Comparison of ENCODE assay signal across 21 cellular contexts in genomic region chr21:21196848-21197247, GRCh38.
"Had no signal": no experiment of that assay in that cellular context is flagged by ENCODE, and none has a peak within 500 bp of the region (broad histone marks: within the 10 kb centered on the region; RNA-seq: fewer than 3 reads in every experiment).

No MANE protein-coding gene starts in this region.

- H3K4me3 ChIP-seq: SK-N-MC had no signal

- ATAC-seq: activated T-cell treated with anti-CD3 and anti-CD28 coated beads, Interleukin-2, amount 50 U/mL, for 4 hours had no signal

- H3K27me3 Mint-ChIP-seq: activated CD4-positive, alpha-beta memory T cell treated with anti-CD3 and anti-CD28 coated beads for 36 hours; activated CD4-positive, alpha-beta T cell treated with anti-CD3 and anti-CD28 coated beads, Interleukin-2, amount 10 ng/mL, durations not matched to agents 7 days and 5 days; activated naive CD4-positive, alpha-beta T cell treated with anti-CD3 and anti-CD28 coated beads, Interleukin-2, amount 10 ng/mL, durations not matched to agents 7 days and 5 days had no signal

- H3K4me3 Mint-ChIP-seq: activated CD4-positive, alpha-beta memory T cell treated with anti-CD3 and anti-CD28 coated beads for 36 hours; activated CD4-positive, alpha-beta T cell treated with anti-CD3 and anti-CD28 coated beads, Interleukin-2, amount 10 ng/mL, durations not matched to agents 7 days and 5 days; activated naive CD4-positive, alpha-beta T cell treated with anti-CD3 and anti-CD28 coated beads, Interleukin-2, amount 10 ng/mL, durations not matched to agents 7 days and 5 days; activated naive CD8-positive, alpha-beta T cell treated with anti-CD3 and anti-CD28 coated beads for 36 hours; activated T-cell treated with anti-CD3 and anti-CD28 coated beads, Interleukin-2, amount 50 U/mL, for 4 hours had no signal

- H3K9me3 Mint-ChIP-seq: activated CD4-positive, alpha-beta T cell treated with anti-CD3 and anti-CD28 coated beads, Interleukin-2, amount 10 ng/mL, durations not matched to agents 7 days and 5 days; activated naive CD4-positive, alpha-beta T cell treated with anti-CD3 and anti-CD28 coated beads, Interleukin-2, amount 10 ng/mL, durations not matched to agents 7 days and 5 days; activated naive CD8-positive, alpha-beta T cell treated with anti-CD3 and anti-CD28 coated beads for 36 hours; activated T-cell treated with anti-CD3 and anti-CD28 coated beads, Interleukin-2, amount 50 U/mL, for 4 hours had no signal

- H3K27ac Mint-ChIP-seq: activated CD4-positive, alpha-beta memory T cell treated with anti-CD3 and anti-CD28 coated beads for 36 hours; activated CD4-positive, alpha-beta T cell treated with anti-CD3 and anti-CD28 coated beads, Interleukin-2, amount 10 ng/mL, durations not matched to agents 7 days and 5 days; activated naive CD4-positive, alpha-beta T cell treated with anti-CD3 and anti-CD28 coated beads, Interleukin-2, amount 10 ng/mL, durations not matched to agents 7 days and 5 days; activated naive CD8-positive, alpha-beta T cell treated with anti-CD3 and anti-CD28 coated beads for 36 hours had no signal

- H3K27ac ChIP-seq: SK-N-MC, VCaP had no signal

- H3K36me3 Mint-ChIP-seq: activated CD4-positive, alpha-beta memory T cell treated with anti-CD3 and anti-CD28 coated beads for 36 hours; activated naive CD4-positive, alpha-beta T cell treated with anti-CD3 and anti-CD28 coated beads, Interleukin-2, amount 10 ng/mL, durations not matched to agents 7 days and 5 days; activated naive CD8-positive, alpha-beta T cell treated with anti-CD3 and anti-CD28 coated beads for 36 hours had no signal

- DNase-seq: activated CD4-positive, alpha-beta memory T cell treated with anti-CD3 and anti-CD28 coated beads for 36 hours; activated CD4-positive, alpha-beta T cell treated with anti-CD3 and anti-CD28 coated beads, Interleukin-2, amount 10 ng/mL, durations not matched to agents 7 days and 5 days; activated CD4-positive, CD25-positive, alpha-beta regulatory T cell; activated CD8-positive, alpha-beta memory T cell treated with anti-CD3 and anti-CD28 coated beads for 24 hours; activated gamma-delta T cell; activated naive CD4-positive, alpha-beta T cell treated with anti-CD3 and anti-CD28 coated beads, Interleukin-2, amount 10 ng/mL, durations not matched to agents 7 days and 5 days; activated naive CD8-positive, alpha-beta T cell treated with anti-CD3 and anti-CD28 coated beads for 36 hours; activated T-cell treated with anti-CD3 and anti-CD28 coated beads, Interleukin-2, amount 50 U/mL, for 4 hours; cerebellar nuclear complex; Karpas-422; NCI-H1048; NCI-H146; NCI-H187 treated with DMSO at 0.1 percent for 48 hours; NCI-H2081 treated with DMSO at 0.1 percent for 48 hours; NCI-H2227 treated with DMSO at 0.1 percent for 48 hours; NCI-H526; NCI-H774; NK-92 treated with Interleukin-12 subunit alpha and Interleukin-12 subunit beta, amount 100 ng/mL, for 24 hours; T-helper 1 cell had no signal
